Comparison of ENCODE assay signal across 8 cellular contexts in genomic region chr3:46845397-46845859, GRCh38. TPM values are rescaled to one million over a fixed set of nuclear protein-coding genes. Genes with fewer than 3 reads are reported as not detected.
DNase-seq lines count a peak whose midpoint lies in the region; ATAC-seq and TF ChIP-seq lines count a peak whose summit lies in the region.

No MANE protein-coding gene starts in this region.

- peak overlapping the region; percentile 69 to 91 (median 84) for H3K4me3 Mint-ChIP-seq in naive thymus-derived CD4-positive, alpha-beta T cell

- no peak for TF ChIP-seq CTCF in SK-N-SH (IDR thresholded peaks at IDR 0.05)

- H3K36me3 Mint-ChIP-seq in naive thymus-derived CD4-positive, alpha-beta T cell: peaks cover 0 to 5% (median 0%) of the 10 kb centered on the region in 5 donors

- ATAC-seq in GM18505 (IDR thresholded peaks at IDR 0.05; ENCODE audit: unreplicated experiment) (peak; percentile 52), HG02759 (IDR thresholded peaks at IDR 0.05; ENCODE audit: unreplicated experiment) (peak; percentile 59), GM18858 (IDR thresholded peaks at IDR 0.05; ENCODE audit: unreplicated experiment) (no peak), HG03139 (IDR thresholded peaks at IDR 0.05; ENCODE audit: unreplicated experiment) (no peak)
- ATAC-seq in naive thymus-derived CD4-positive, alpha-beta T cell: no peak

- H3K27me3 ChIP-seq in SK-N-SH (ENCODE audit: insufficient read depth): no peaks in the 10 kb centered on the region
- H3K27me3 ChIP-seq in naive thymus-derived CD4-positive, alpha-beta T cell (ENCODE audit: control insufficient read depth in 2 of 2, insufficient read depth in 2 of 2, low read length in 2 of 2): no peaks in the 10 kb centered on the region

- no peaks in the 10 kb centered on the region for H3K36me3 ChIP-seq in SK-N-SH (replicated peaks in 1 of 2; ENCODE audit: control insufficient read depth in 1 of 2, insufficient read depth in 2 of 2, low read length in 1 of 2)
- H3K36me3 ChIP-seq in naive thymus-derived CD4-positive, alpha-beta T cell (ENCODE audit: control insufficient read depth in 2 of 3, insufficient read depth in 3 of 3, low read length in 3 of 3): no peaks in the 10 kb centered on the region

- DNase-seq in SK-N-SH (peak; percentile 90), fibroblast of gingiva (ENCODE audit: low read depth) (peak; percentile 96), NCI-H748 treated with DMSO at 0.1 percent for 48 hours (lab: John Stamatoyannopoulos, UW) (no peak)
- DNase-seq in naive thymus-derived CD4-positive, alpha-beta T cell: peak in 2 of 9 donors; percentile 5 to 37

- peak overlapping the region; percentile 69 for H3K4me2 ChIP-seq in SK-N-SH

- TF ChIP-seq RAD21 in SK-N-SH (IDR thresholded peaks at IDR 0.05; ENCODE audit: low read length): peak; percentile 28

- no peaks in the 10 kb centered on the region for H3K79me2 ChIP-seq in SK-N-SH (ENCODE audit: insufficient read depth)

- peak overlapping the region in 8 of 9 donors; percentile 48 to 85 (median 62) for H3K27ac Mint-ChIP-seq in naive thymus-derived CD4-positive, alpha-beta T cell

- TF ChIP-seq POLR2A in GM18505 (IDR thresholded peaks at IDR 0.05; ENCODE audit: borderline replicate concordance, extremely low read depth, insufficient read depth, insufficient read length): no peak

- H3F3A ChIP-seq in SK-N-SH (replicated peaks; ENCODE audit: insufficient read depth): no peaks in the 10 kb centered on the region

- peaks cover 0 to 36% (median 0%) of the 10 kb centered on the region in 5 donors for H3K27me3 Mint-ChIP-seq in naive thymus-derived CD4-positive, alpha-beta T cell

- peak in 1 of 2 experiments; percentile 59; a peak in 2 of 4 replicates for TF ChIP-seq EP300 in SK-N-SH (IDR thresholded peaks at IDR 0.05; ENCODE audit: borderline replicate concordance in 1 of 2, low read depth in 1 of 2, low read length in 1 of 2)

- peaks cover 0 to 27% of the 10 kb centered on the region in 2 experiments; a peak in 2 of 4 replicates for H3K4me1 ChIP-seq in SK-N-SH (ENCODE audit: control insufficient read depth in 1 of 2, insufficient read depth in 2 of 2, low read depth in 1 of 2, low read length in 1 of 2)
- peaks cover 0 to 11% of the 10 kb centered on the region in 2 donors for H3K4me1 ChIP-seq in naive thymus-derived CD4-positive, alpha-beta T cell (ENCODE audit: control insufficient read depth in 2 of 2, insufficient read depth in 2 of 2, low read length in 2 of 2)

- H4K20me1 ChIP-seq in SK-N-SH (ENCODE audit: insufficient read depth): no peaks in the 10 kb centered on the region

- intact Hi-C loops in naive thymus-derived CD4-positive, alpha-beta T cell (cut with micrococcal nuclease): loop anchor here in 1 of 2 donors (5.0 kb wide), 1 partner anchor 153 kb away; the partner anchor contains the start of gene ALS2CL

- peak overlapping the region; percentile 38 to 98 for H3K27ac ChIP-seq in SK-N-SH (ENCODE audit: low read depth in 2 of 2, low read length in 1 of 2)
- H3K27ac ChIP-seq in naive thymus-derived CD4-positive, alpha-beta T cell (ENCODE audit: low read depth, low read length): peak overlapping the region; percentile 65

- peaks cover 0 to 14% (median 5%) of the 10 kb centered on the region in 7 donors for H3K4me1 Mint-ChIP-seq in naive thymus-derived CD4-positive, alpha-beta T cell

- POLR2A ChIA-PET in SK-N-SH (lab: Yijun Ruan, JAX): interaction anchor here (0.7 to 2.5 kb wide), 19 partner anchors 8 to 318 kb away, joined by 3 to 15 read pairs (median 3); partner anchors contain the start of genes CCDC12, NBEAL2, PTH1R and SETD2
- POLR2A ChIA-PET in naive thymus-derived CD4-positive, alpha-beta T cell (lab: Charles Lee): interaction anchor here (0.6 kb wide), 1 partner anchor 8 kb away, joined by 3 read pairs; no protein-coding TSS in a partner anchor

- peaks cover 8% of the 10 kb centered on the region; the same call in 1 of the 2 replicates for H3K9me3 ChIP-seq in SK-N-SH
- peaks cover 0 to 9% (median 2%) of the 10 kb centered on the region in 3 experiments for H3K9me3 ChIP-seq in naive thymus-derived CD4-positive, alpha-beta T cell (ENCODE audit: control insufficient read depth in 2 of 3, low read length in 3 of 3)

- no peaks in the 10 kb centered on the region for H3K9me2 ChIP-seq in SK-N-SH

- 12% methylated on average over 6 of the region's 23 CpGs for WGBS in SK-N-SH (ENCODE audit: low lambda C conversion rate)

- peak overlapping the region; percentile 72 for H3K9ac ChIP-seq in SK-N-SH

- peak overlapping the region; percentile 46 to 49; a peak in 3 of 4 replicates for H3K4me3 ChIP-seq in SK-N-SH (ENCODE audit: low read depth in 2 of 2, low read length in 1 of 2)
- H3K4me3 ChIP-seq in naive thymus-derived CD4-positive, alpha-beta T cell (ENCODE audit: low read length): peak overlapping the region; percentile 66

- CTCF ChIA-PET in SK-N-SH (lab: Yijun Ruan, JAX): interaction anchor here (0.6 to 8.4 kb wide), 48 partner anchors 10 to 630 kb away, joined by 3 to 72 read pairs (median 4); partner anchors contain the start of genes MYL3, NBEAL2, PTH1R and SCAP
- CTCF ChIA-PET in naive thymus-derived CD4-positive, alpha-beta T cell (lab: Charles Lee): interaction anchor here (1.0 to 1.2 kb wide), 2 partner anchors 14 to 56 kb away, joined by 3 read pairs; no protein-coding TSS in a partner anchor

- peak overlapping the region; percentile 90; the same call in 1 of the 2 replicates for H2AFZ ChIP-seq in SK-N-SH (ENCODE audit: low read depth)

- peaks cover 5 to 31% (median 20%) of the 10 kb centered on the region in 11 donors for H3K9me3 Mint-ChIP-seq in naive thymus-derived CD4-positive, alpha-beta T cell

TF ChIP-seq in SK-N-SH, 30 proteins besides CTCF, POLR2A, EP300 and RAD21:
- peak; percentile 76 for TF ChIP-seq TCF12 (IDR thresholded peaks at IDR 0.05)
- peak; percentile 72 for TF ChIP-seq CHD2 (IDR thresholded peaks at IDR 0.05; ENCODE audit: low read length, partially characterized antibody)
- 0 out of 2 replicates have a peak, but pooled peaks have one; percentile 4 for TF ChIP-seq REST (IDR thresholded peaks at IDR 0.05; ENCODE audit: low read depth, low read length)
- TF ChIP-seq NFIC (IDR thresholded peaks at IDR 0.05; ENCODE audit: borderline replicate concordance): peak; percentile 76
- no peak for TF ChIP-seq TAF1 (IDR thresholded peaks at IDR 0.05; ENCODE audit: borderline replicate concordance, low read depth, low read length)
- TF ChIP-seq MXI1 (IDR thresholded peaks at IDR 0.05; ENCODE audit: low read depth, low read length): peak; percentile 52; the same call in 1 of the 2 replicates
- no peak for TF ChIP-seq FOSL2 (IDR thresholded peaks at IDR 0.05; ENCODE audit: borderline replicate concordance, low read depth)
TF ChIP-seq in SK-N-SH: peak in this region for 5.

RNA-seq across cellular contexts. Expression of gene MYL3, which starts 17.8 kb away (rescaled TPM):
- polyA plus RNA-seq in SK-N-SH (2012; rRNA removed): not detected in 2 replicates
- polyA plus RNA-seq in SK-N-SH (2012; cell fraction: cytosol; rRNA removed): not detected in 2 replicates
- not detected in 2 replicates for polyA plus RNA-seq in SK-N-SH (2012; cell fraction: nucleus; rRNA removed)
- total RNA-seq in naive thymus-derived CD4-positive, alpha-beta T cell: not detected
- not detected for polyA plus RNA-seq in naive thymus-derived CD4-positive, alpha-beta T cell

RNA-seq across cellular contexts. Expression of gene PTH1R, which starts 32.1 kb away (rescaled TPM):
- polyA plus RNA-seq in SK-N-SH (2012; rRNA removed): 0.07 and 0.34 TPM in 2 replicates
- polyA plus RNA-seq in SK-N-SH (2012; cell fraction: cytosol; rRNA removed): 0.18 and 0.49 TPM in 2 replicates
- polyA plus RNA-seq in SK-N-SH (2012; cell fraction: nucleus; rRNA removed): 0.61 TPM in 2 replicates
- not detected for total RNA-seq in naive thymus-derived CD4-positive, alpha-beta T cell
- not detected for polyA plus RNA-seq in naive thymus-derived CD4-positive, alpha-beta T cell

Comparison
In these comparisons a context has a peak if more than half of its experiments do, and no peak if none do; other contexts are left out.
1. ATAC-seq: peak in GM18505 (single experiment) and HG02759 (single experiment); none in naive thymus-derived CD4-positive, alpha-beta T cell (single experiment), GM18858 (single experiment) and HG03139 (single experiment).